ENCODE assay signal across 8 cellular contexts in genomic region chr4:55396305-55397023, GRCh38. TPM values are rescaled to one million over a fixed set of nuclear protein-coding genes. Genes with fewer than 3 reads are reported as not detected.
DNase-seq lines count a peak whose midpoint lies in the region; ATAC-seq and TF ChIP-seq lines count a peak whose summit lies in the region.

No MANE protein-coding gene starts in this region.

- under 1% methylated on average over 17 of the region's 39 CpGs for WGBS in prostate gland

- ATAC-seq in GM18907 (IDR thresholded peaks at IDR 0.05; ENCODE audit: unreplicated experiment) (peak; percentile 35), HG03135 (IDR thresholded peaks at IDR 0.05; ENCODE audit: unreplicated experiment) (peak; percentile 37), RWPE2 (ENCODE audit: low read depth) (peak; percentile 26; the same call in 2 of the 3 replicates), left cardiac atrium (peak; percentile 63)

- intact Hi-C loops in left cardiac atrium (cut with DNase I), result loop anchor here in 1 of 2 donors (5.0 kb wide), 1 partner anchor 49 kb away; the partner anchor contains the start of gene SRD5A3
- intact Hi-C loops in prostate gland (cut with DNase I), result loop anchor here (1.0 kb wide), 1 partner anchor 50 kb away; the partner anchor contains the start of gene SRD5A3

- H3K27me3 ChIP-seq in BE2C, result no peaks in the 10 kb centered on the region
- no peaks in the 10 kb centered on the region for H3K27me3 ChIP-seq in RWPE2 (ENCODE audit: insufficient read depth, poor library complexity, severe bottlenecking)
- no peaks in the 10 kb centered on the region for H3K27me3 ChIP-seq in prostate gland (replicated peaks; ENCODE audit: insufficient read depth)

- TF ChIP-seq CTCF in BE2C (IDR thresholded peaks at IDR 0.05; ENCODE audit: low read depth, low read length) (no peak), RWPE2 (IDR thresholded peaks at IDR 0.05; ENCODE audit: poor library complexity, severe bottlenecking) (no peak), prostate gland (IDR thresholded peaks at IDR 0.05) (no peak)

- H3K9me3 ChIP-seq in BE2C, result no peaks in the 10 kb centered on the region
- peaks cover 2% of the 10 kb centered on the region for H3K9me3 ChIP-seq in RWPE2 (ENCODE audit: severe bottlenecking)
- H3K9me3 ChIP-seq in prostate gland, result no peaks in the 10 kb centered on the region

- DNase-seq in BE2C (peak; percentile 72), RWPE2 (ENCODE audit: low spot score) (no peak), amniotic epithelial cell (ENCODE audit: low read depth) (peak; percentile 38), left cardiac atrium (peak; percentile 62), prostate gland (ENCODE audit: low spot score) (peak; percentile 21), hepatic stellate cell (ENCODE audit: low spot score) (no peak)

- no peak for TF ChIP-seq POLR2A in prostate gland (IDR thresholded peaks at IDR 0.05)

- H3K4me3 ChIP-seq in BE2C (ENCODE audit: low read depth, low read length) (peak overlapping the region; percentile 80), RWPE2 (ENCODE audit: severe bottlenecking) (peak overlapping the region; percentile 88), prostate gland (peak overlapping the region; percentile 86 to 98)

- H3K4me1 ChIP-seq in BE2C, result peaks cover 4% of the 10 kb centered on the region; the same call in 1 of the 2 replicates
- peaks cover 15% of the 10 kb centered on the region for H3K4me1 ChIP-seq in RWPE2 (ENCODE audit: insufficient read depth, poor library complexity, severe bottlenecking)
- no peaks in the 10 kb centered on the region for H3K4me1 ChIP-seq in prostate gland (replicated peaks)

- peak overlapping the region; percentile 82 for H3K27ac ChIP-seq in RWPE2 (ENCODE audit: poor library complexity, severe bottlenecking)
- H3K27ac ChIP-seq in prostate gland, result peak overlapping the region; percentile 96 to 97

- H3K36me3 ChIP-seq in BE2C (peaks cover 20% of the 10 kb centered on the region), RWPE2 (ENCODE audit: low read depth) (peaks cover 40% of the 10 kb centered on the region), prostate gland (no peaks in the 10 kb centered on the region)

RNA-seq across cellular contexts. Expression of gene TMEM165, which starts 0.7 kb away (rescaled TPM):
- 45.3 TPM for polyA plus RNA-seq in BE2C (2012; ENCODE audit: insufficient read depth, insufficient read length, low read depth)
- total RNA-seq in left cardiac atrium, result 100 to 1,000 TPM in 1 of 2 donors, 10 to 100 TPM in 1; 54.6 to 101 TPM
- total RNA-seq in prostate gland, result 100 to 1,000 TPM; 117 to 183 TPM

RNA-seq across cellular contexts. Expression of gene SRD5A3, which starts 50.4 kb away (rescaled TPM):
- polyA plus RNA-seq in BE2C (2012; ENCODE audit: insufficient read depth, insufficient read length, low read depth), result 4.4 TPM
- total RNA-seq in left cardiac atrium, result 10 to 100 TPM; 10.9 to 13.5 TPM
- total RNA-seq in prostate gland, result 10 to 100 TPM in 1 of 2 donors, 1 to 10 TPM in 1; 6.6 to 14.8 TPM

Comparison
In these comparisons a context has a peak if more than half of its experiments do, and no peak if none do; other contexts are left out.
1. DNase-seq: peak in BE2C (single experiment), amniotic epithelial cell (single experiment), left cardiac atrium (single experiment) and prostate gland (single experiment); none in RWPE2 (single experiment) and hepatic stellate cell (single experiment).
2. Peak in every context shown above with its lines, with median percentiles within 50 percentile points of each other: H3K4me3 ChIP-seq and ATAC-seq.